2 cellular contexts compared by ENCODE assay signal in the genomic region with DNA sequence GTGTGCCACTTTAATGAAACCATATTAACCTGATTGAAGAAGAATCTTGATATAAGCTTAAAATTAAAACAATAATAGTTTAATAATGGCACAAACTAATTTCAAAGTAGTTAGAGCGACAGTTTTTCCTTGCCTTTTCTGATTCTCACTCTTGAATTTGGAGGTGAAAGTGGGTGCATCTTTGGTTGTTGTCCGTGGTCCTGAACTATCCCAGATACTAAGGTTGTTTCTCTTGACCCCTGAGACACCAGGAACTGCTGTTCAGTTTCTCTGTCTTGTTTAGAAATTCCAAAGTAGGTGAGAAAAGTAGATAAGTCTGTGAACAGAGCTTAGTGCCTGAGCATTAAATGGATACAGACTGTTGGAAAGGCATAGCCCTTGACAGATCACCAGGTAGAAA.
TF ChIP-seq lines count a peak whose summit lies in the region.

No MANE protein-coding gene starts in this region.

TF ChIP-seq in HCT116, 20 proteins besides CTCF, POLR2A, EP300 and RAD21:
- TF ChIP-seq, protein P1, sequence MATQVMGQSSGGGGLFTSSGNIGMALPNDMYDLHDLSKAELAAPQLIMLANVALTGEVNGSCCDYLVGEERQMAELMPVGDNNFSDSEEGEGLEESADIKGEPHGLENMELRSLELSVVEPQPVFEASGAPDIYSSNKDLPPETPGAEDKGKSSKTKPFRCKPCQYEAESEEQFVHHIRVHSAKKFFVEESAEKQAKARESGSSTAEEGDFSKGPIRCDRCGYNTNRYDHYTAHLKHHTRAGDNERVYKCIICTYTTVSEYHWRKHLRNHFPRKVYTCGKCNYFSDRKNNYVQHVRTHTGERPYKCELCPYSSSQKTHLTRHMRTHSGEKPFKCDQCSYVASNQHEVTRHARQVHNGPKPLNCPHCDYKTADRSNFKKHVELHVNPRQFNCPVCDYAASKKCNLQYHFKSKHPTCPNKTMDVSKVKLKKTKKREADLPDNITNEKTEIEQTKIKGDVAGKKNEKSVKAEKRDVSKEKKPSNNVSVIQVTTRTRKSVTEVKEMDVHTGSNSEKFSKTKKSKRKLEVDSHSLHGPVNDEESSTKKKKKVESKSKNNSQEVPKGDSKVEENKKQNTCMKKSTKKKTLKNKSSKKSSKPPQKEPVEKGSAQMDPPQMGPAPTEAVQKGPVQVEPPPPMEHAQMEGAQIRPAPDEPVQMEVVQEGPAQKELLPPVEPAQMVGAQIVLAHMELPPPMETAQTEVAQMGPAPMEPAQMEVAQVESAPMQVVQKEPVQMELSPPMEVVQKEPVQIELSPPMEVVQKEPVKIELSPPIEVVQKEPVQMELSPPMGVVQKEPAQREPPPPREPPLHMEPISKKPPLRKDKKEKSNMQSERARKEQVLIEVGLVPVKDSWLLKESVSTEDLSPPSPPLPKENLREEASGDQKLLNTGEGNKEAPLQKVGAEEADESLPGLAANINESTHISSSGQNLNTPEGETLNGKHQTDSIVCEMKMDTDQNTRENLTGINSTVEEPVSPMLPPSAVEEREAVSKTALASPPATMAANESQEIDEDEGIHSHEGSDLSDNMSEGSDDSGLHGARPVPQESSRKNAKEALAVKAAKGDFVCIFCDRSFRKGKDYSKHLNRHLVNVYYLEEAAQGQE (IDR thresholded peaks at IDR 0.05; ENCODE audit: low read depth) = 0 out of 2 replicates have a peak, but pooled peaks have one; percentile 4
- no peak for TF ChIP-seq SP1 (IDR thresholded peaks at IDR 0.05; ENCODE audit: low read depth)
- no peak for TF ChIP-seq ZNF274 (IDR thresholded peaks at IDR 0.05; ENCODE audit: low read depth, low read length)

TF ChIP-seq in GM12878, 131 proteins besides CTCF, POLR2A, EP300 and RAD21:
- TF ChIP-seq, protein P2, sequence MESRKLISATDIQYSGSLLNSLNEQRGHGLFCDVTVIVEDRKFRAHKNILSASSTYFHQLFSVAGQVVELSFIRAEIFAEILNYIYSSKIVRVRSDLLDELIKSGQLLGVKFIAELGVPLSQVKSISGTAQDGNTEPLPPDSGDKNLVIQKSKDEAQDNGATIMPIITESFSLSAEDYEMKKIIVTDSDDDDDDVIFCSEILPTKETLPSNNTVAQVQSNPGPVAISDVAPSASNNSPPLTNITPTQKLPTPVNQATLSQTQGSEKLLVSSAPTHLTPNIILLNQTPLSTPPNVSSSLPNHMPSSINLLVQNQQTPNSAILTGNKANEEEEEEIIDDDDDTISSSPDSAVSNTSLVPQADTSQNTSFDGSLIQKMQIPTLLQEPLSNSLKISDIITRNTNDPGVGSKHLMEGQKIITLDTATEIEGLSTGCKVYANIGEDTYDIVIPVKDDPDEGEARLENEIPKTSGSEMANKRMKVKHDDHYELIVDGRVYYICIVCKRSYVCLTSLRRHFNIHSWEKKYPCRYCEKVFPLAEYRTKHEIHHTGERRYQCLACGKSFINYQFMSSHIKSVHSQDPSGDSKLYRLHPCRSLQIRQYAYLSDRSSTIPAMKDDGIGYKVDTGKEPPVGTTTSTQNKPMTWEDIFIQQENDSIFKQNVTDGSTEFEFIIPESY (IDR thresholded peaks at IDR 0.05) = no peak
- TF ChIP-seq, protein P1 (IDR thresholded peaks at IDR 0.05; ENCODE audit: low read depth, low read length) = peak; percentile 67
